ENCODE assay signal across 1 cellular context in the genomic region with DNA sequence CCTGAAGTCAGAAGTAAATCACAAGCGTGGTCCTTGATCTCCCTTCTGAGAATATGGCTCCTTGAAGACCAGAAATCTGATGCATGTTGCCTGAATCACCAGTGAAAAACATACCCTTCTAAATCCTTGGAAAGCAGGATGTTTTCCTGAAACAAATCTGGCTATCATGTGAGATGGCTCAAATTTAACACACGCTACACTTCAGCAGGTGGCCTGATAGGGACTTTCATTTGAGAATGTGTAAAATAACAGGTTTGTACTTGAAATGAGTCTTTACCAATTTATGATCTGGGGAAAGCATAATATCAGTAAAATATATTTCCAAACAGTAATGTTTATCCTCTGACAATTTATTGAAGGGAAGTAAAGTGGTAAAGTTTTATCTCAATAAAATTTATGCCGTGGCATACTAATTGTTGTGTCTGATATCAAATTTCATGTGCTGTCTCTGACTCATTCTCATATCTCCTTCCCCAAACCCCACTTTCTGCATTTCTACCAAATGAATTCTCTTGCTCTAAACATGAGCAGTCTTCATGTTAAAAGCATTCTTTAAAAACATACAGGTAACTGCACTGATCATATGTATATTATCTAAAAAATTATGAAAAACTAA.
TF ChIP-seq lines count a peak whose summit lies in the region.

No MANE protein-coding gene starts in this region.

TF ChIP-seq in HEK293, 187 proteins besides CTCF, POLR2A, EP300 and RAD21 (continued from another document):
- TF ChIP-seq SCRT2 (tag by site-specific recombination; IDR thresholded peaks at IDR 0.05), result 0 out of 2 replicates have a peak, but pooled peaks have one; percentile 40
- no peak for TF ChIP-seq ZNF362 (tag by site-specific recombination; IDR thresholded peaks at IDR 0.05)
- peak; percentile 65; the same call in 1 of the 2 replicates for TF ChIP-seq GFI1B (tag by site-specific recombination; IDR thresholded peaks at IDR 0.05)
- no peak for TF ChIP-seq ZNF555 (tag by site-specific recombination; conservative IDR thresholded peaks at IDR 0.05)
- TF ChIP-seq, protein P1, sequence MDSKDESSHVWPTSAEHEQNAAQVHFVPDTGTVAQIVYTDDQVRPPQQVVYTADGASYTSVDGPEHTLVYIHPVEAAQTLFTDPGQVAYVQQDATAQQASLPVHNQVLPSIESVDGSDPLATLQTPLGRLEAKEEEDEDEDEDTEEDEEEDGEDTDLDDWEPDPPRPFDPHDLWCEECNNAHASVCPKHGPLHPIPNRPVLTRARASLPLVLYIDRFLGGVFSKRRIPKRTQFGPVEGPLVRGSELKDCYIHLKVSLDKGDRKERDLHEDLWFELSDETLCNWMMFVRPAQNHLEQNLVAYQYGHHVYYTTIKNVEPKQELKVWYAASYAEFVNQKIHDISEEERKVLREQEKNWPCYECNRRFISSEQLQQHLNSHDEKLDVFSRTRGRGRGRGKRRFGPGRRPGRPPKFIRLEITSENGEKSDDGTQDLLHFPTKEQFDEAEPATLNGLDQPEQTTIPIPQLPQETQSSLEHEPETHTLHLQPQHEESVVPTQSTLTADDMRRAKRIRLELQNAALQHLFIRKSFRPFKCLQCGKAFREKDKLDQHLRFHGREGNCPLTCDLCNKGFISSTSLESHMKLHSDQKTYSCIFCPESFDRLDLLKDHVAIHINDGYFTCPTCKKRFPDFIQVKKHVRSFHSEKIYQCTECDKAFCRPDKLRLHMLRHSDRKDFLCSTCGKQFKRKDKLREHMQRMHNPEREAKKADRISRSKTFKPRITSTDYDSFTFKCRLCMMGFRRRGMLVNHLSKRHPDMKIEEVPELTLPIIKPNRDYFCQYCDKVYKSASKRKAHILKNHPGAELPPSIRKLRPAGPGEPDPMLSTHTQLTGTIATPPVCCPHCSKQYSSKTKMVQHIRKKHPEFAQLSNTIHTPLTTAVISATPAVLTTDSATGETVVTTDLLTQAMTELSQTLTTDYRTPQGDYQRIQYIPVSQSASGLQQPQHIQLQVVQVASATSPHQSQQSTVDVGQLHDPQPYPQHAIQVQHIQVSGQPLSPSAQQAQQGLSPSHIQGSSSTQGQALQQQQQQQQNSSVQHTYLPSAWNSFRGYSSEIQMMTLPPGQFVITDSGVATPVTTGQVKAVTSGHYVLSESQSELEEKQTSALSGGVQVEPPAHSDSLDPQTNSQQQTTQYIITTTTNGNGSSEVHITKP (tag by site-specific recombination; IDR thresholded peaks at IDR 0.05), result no peak
- TF ChIP-seq BCL6B (tag by site-specific recombination; IDR thresholded peaks at IDR 0.05), result peak; percentile 99
- no peak for TF ChIP-seq ZNF791 (tag by site-specific recombination; IDR thresholded peaks at IDR 0.05)
